ENCODE assay signal across 9 cellular contexts in genomic region chr15:59174846-59175831, GRCh38. TPM values are rescaled to one million over a fixed set of nuclear protein-coding genes. Genes with fewer than 3 reads are reported as not detected.
DNase-seq lines count a peak whose midpoint lies in the region.
"Had no signal": no experiment of that assay in that cellular context is flagged by ENCODE, and none has a peak within 500 bp of the region (broad histone marks: within the 10 kb centered on the region; RNA-seq: fewer than 3 reads in every experiment).

No MANE protein-coding gene starts in this region.

- H3K4me1 ChIP-seq in GM23248 (ENCODE audit: insufficient read depth) (peaks cover 43% of the 10 kb centered on the region), esophagus (ENCODE audit: control insufficient read depth in 2 of 2, insufficient read depth in 2 of 2, low read length in 1 of 2) (peaks cover 0 to 3% of the 10 kb centered on the region in 2 donors)

- no peak overlapping the region for H2AFZ ChIP-seq in GM23248

- no peaks in the 10 kb centered on the region for H3K9me2 ChIP-seq in GM23248 (ENCODE audit: insufficient read depth)

- H3K27me3 ChIP-seq in GM23248 (replicated peaks; ENCODE audit: insufficient read depth) (no peaks in the 10 kb centered on the region), esophagus (ENCODE audit: control insufficient read depth in 1 of 2, insufficient read depth in 2 of 2, low read length in 2 of 2) (no peaks in the 10 kb centered on the region)

- WGBS in GM23248 (ENCODE audit: low coverage in 1 of 2, low lambda C conversion rate in 2 of 2, missing lambda C conversion rate in 2 of 2), 2 experiments: 17% methylated on average over 10 of the region's 10 CpGs
- 37 to 42% methylated on average over 10 of the region's 10 CpGs for WGBS in esophagus, 2 donors

- no peaks in the 10 kb centered on the region for H3K79me2 ChIP-seq in GM23248 (ENCODE audit: insufficient read depth)

- intact Hi-C loops in activated CD4-positive, alpha-beta memory T cell treated with anti-CD3 and anti-CD28 coated beads for 36 hours (cut with micrococcal nuclease): loop anchor here (2.0 kb wide), 1 partner anchor 318 kb away; no protein-coding TSS in a partner anchor

- CTCF ChIA-PET in activated CD4-positive, alpha-beta memory T cell treated with anti-CD3 and anti-CD28 coated beads for 36 hours (lab: Charles Lee): interaction anchor here (0.5 to 2.0 kb wide), 21 partner anchors 9 to 354 kb away, joined by 3 to 22 read pairs (median 4); no protein-coding TSS in a partner anchor

- H3K9ac ChIP-seq in GM23248: peak overlapping the region; percentile 62

- peaks cover 82% of the 10 kb centered on the region for H3F3A ChIP-seq in GM23248 (ENCODE audit: insufficient read depth)

- DNase-seq in Caki2 (ENCODE audit: low read depth): peak; percentile 83
- peak; percentile 90 for DNase-seq in GM23248
- DNase-seq in NCI-H2227 (lab: John Stamatoyannopoulos, UW; ENCODE audit: unreplicated experiment): peak; percentile 71
- peak; percentile 70 for DNase-seq in activated CD4-positive, alpha-beta memory T cell treated with anti-CD3 and anti-CD28 coated beads for 36 hours
- DNase-seq in myocyte (ENCODE audit: low read depth): peak; percentile 93
- no peak for DNase-seq in ureter (ENCODE audit: low spot score)

- H4K20me1 ChIP-seq in GM23248 (ENCODE audit: insufficient read depth): no peaks in the 10 kb centered on the region

- peaks cover 14% of the 10 kb centered on the region for H3K27me3 Mint-ChIP-seq in activated CD4-positive, alpha-beta memory T cell treated with anti-CD3 and anti-CD28 coated beads for 36 hours

- H3K4me2 ChIP-seq in GM23248 (ENCODE audit: unreplicated experiment): peak overlapping the region; percentile 79

- H3K27ac Mint-ChIP-seq in activated CD4-positive, alpha-beta memory T cell treated with anti-CD3 and anti-CD28 coated beads for 36 hours: no peak overlapping the region

- H3K4me3 Mint-ChIP-seq in activated CD4-positive, alpha-beta memory T cell treated with anti-CD3 and anti-CD28 coated beads for 36 hours: no peak overlapping the region

- H3K27ac ChIP-seq in GM23248 (peak overlapping the region; percentile 92), esophagus (ENCODE audit: low read depth in 2 of 2, low read length in 1 of 2) (peak overlapping the region; percentile 66 to 84), temporal lobe (ENCODE audit: low read depth, low read length) (peak overlapping the region; percentile 24)

- H3K9me3 ChIP-seq in GM23248 (ENCODE audit: low read depth) (no peaks in the 10 kb centered on the region), esophagus (ENCODE audit: control insufficient read depth in 2 of 2, insufficient read depth in 1 of 2, low read depth in 1 of 2, low read length in 1 of 2) (no peaks in the 10 kb centered on the region)

- H3K36me3 ChIP-seq in GM23248 (ENCODE audit: low read depth): peaks cover 27% of the 10 kb centered on the region
- peaks cover 0 to 5% of the 10 kb centered on the region in 2 donors for H3K36me3 ChIP-seq in esophagus (ENCODE audit: control insufficient read depth in 2 of 2, insufficient read depth in 2 of 2, low read length in 1 of 2)

- H3K36me3 Mint-ChIP-seq in activated CD4-positive, alpha-beta memory T cell treated with anti-CD3 and anti-CD28 coated beads for 36 hours: no peaks in the 10 kb centered on the region

- peaks cover 14% of the 10 kb centered on the region for H3K4me1 Mint-ChIP-seq in activated CD4-positive, alpha-beta memory T cell treated with anti-CD3 and anti-CD28 coated beads for 36 hours (ENCODE audit: low read depth)

- POLR2A ChIA-PET in activated CD4-positive, alpha-beta memory T cell treated with anti-CD3 and anti-CD28 coated beads for 36 hours (lab: Charles Lee): no interaction called here

- in situ Hi-C loops in Caki2 (cut with HindIII; ENCODE audit: low pct_unique_long_range_greater_than_20kb, low sequenced_read_pairs) (no loop called here), GM23248 (cut with MboI) (no loop called here)

- peaks cover 2% of the 10 kb centered on the region for H3K9me3 Mint-ChIP-seq in activated CD4-positive, alpha-beta memory T cell treated with anti-CD3 and anti-CD28 coated beads for 36 hours

- H3K4me3 ChIP-seq in GM23248 (peak overlapping the region; percentile 38; the same call in 1 of the 2 replicates), esophagus (ENCODE audit: low read depth in 1 of 2, low read length in 2 of 2) (no peak overlapping the region)

RNA-seq across cellular contexts. Expression of gene LDHAL6B, which starts 31.5 kb away (rescaled TPM):
- total RNA-seq in Caki2 (2014; rRNA removed; shearing (Covaris generic); ENCODE audit: low replicate concordance): not detected in 2 replicates
- total RNA-seq in GM23248 (2014; rRNA removed; shearing (Covaris generic)): not detected in 2 replicates
- polyA plus RNA-seq in GM23248 (2016; fragmentation: Nextera tagmentation; extraction: Ambion mirVana) (0.10 and 0.25 TPM in 2 replicates), esophagus (not detected)
- not detected for total RNA-seq in activated CD4-positive, alpha-beta memory T cell treated with anti-CD3 and anti-CD28 coated beads for 36 hours
- total RNA-seq in myocyte (not detected in 2 replicates), temporal lobe (not detected), ureter (not detected)
- polyA plus RNA-seq in myocyte (2012): 0.11 TPM
- total RNA-seq: T-helper 2 cell treated with Interferon-gamma antibody and Interleukin-4, amounts not matched to agents 100 ng/mL and 5 ng/mL, for 36 hours had no signal

Comparison
In these comparisons a context has a peak if more than half of its experiments do, and no peak if none do; other contexts are left out.
1. H3K27ac ChIP-seq: peak in every context shown above with its lines; median percentile 92 in GM23248; 75 in esophagus; 24 in temporal lobe.